In the genomic region with DNA sequence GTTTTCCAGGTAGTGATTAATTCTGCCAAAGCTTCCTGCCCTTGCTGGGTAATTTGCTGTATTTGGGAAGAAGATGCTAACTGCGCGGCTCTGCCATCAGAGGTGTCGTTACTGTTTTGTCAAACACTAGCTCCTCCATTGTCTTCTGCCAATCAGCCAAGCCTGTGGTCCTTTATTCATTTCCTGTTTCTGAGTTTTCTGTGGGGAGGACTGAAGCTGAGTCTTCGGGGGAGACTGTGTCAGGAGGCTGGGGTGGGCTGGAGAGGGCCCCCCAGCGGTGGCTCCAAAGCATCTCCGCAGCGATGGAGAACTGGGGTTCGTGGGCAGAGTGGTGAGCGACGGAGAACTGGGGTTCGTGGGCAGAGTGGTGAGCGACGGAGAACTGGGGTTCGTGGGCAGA, we compare ENCODE assay signal across 16 cellular contexts.
DNase-seq lines count a peak whose midpoint lies in the region; ATAC-seq and TF ChIP-seq lines count a peak whose summit lies in the region.
"Had no signal": no experiment of that assay in that cellular context is flagged by ENCODE, and none has a peak within 500 bp of the region (broad histone marks: within the 10 kb centered on the region; RNA-seq: fewer than 3 reads in every experiment).

No MANE protein-coding gene starts in this region.

- H3K27me3 ChIP-seq in thyroid gland: no peaks in the 10 kb centered on the region

- intact Hi-C loops in thyroid gland (cut with DNase I): no loop called here

- no peaks in the 10 kb centered on the region for H3K36me3 ChIP-seq in thyroid gland

- no peak for TF ChIP-seq CTCF in thyroid gland (IDR thresholded peaks at IDR 0.05)

- TF ChIP-seq POLR2A in thyroid gland (IDR thresholded peaks at IDR 0.05): no peak

- no peak overlapping the region for H3K4me3 ChIP-seq in thyroid gland (replicated peaks in 1 of 3)
- H3K4me3 ChIP-seq: K562 had no signal

- H3K9me3 Mint-ChIP-seq in stimulated activated naive CD8-positive, alpha-beta T cell treated with anti-CD3 and anti-CD28 coated beads, Interleukin-15, amount 100 ng/mL, for 72 hours: no peaks in the 10 kb centered on the region
- H3K9me3 Mint-ChIP-seq in activated naive CD8-positive, alpha-beta T cell treated with anti-CD3 and anti-CD28 coated beads, Interleukin-2, amount 50 U/mL, for 24 hours: no peaks in the 10 kb centered on the region
- H3K9me3 Mint-ChIP-seq in naive thymus-derived CD8-positive, alpha-beta T cell: no peaks in the 10 kb centered on the region
- H3K9me3 Mint-ChIP-seq: CD4-positive, alpha-beta T cell had no signal

- peaks cover 6% of the 10 kb centered on the region for H3K4me1 Mint-ChIP-seq in stimulated activated naive CD8-positive, alpha-beta T cell treated with anti-CD3 and anti-CD28 coated beads, Interleukin-15, amount 100 ng/mL, for 72 hours
- peaks cover 3% of the 10 kb centered on the region for H3K4me1 Mint-ChIP-seq in activated naive CD8-positive, alpha-beta T cell treated with anti-CD3 and anti-CD28 coated beads, Interleukin-2, amount 50 U/mL, for 24 hours
- peaks cover 0 to 7% (median 4%) of the 10 kb centered on the region in 4 donors for H3K4me1 Mint-ChIP-seq in naive thymus-derived CD8-positive, alpha-beta T cell

- H3K9me3 ChIP-seq in thyroid gland: no peaks in the 10 kb centered on the region

- peak overlapping the region; percentile 50 to 68 for H3K4me3 Mint-ChIP-seq in stimulated activated naive CD8-positive, alpha-beta T cell treated with anti-CD3 and anti-CD28 coated beads, Interleukin-15, amount 100 ng/mL, for 72 hours
- H3K4me3 Mint-ChIP-seq in activated naive CD8-positive, alpha-beta T cell treated with anti-CD3 and anti-CD28 coated beads, Interleukin-2, amount 50 U/mL, for 24 hours: peak overlapping the region; percentile 15
- peak overlapping the region; percentile 32 to 83 (median 77) for H3K4me3 Mint-ChIP-seq in naive thymus-derived CD8-positive, alpha-beta T cell
- H3K4me3 Mint-ChIP-seq: CD4-positive, alpha-beta T cell had no signal

- H3K36me3 Mint-ChIP-seq in activated naive CD8-positive, alpha-beta T cell treated with anti-CD3 and anti-CD28 coated beads, Interleukin-2, amount 50 U/mL, for 24 hours (ENCODE audit: low read depth): no peaks in the 10 kb centered on the region
- H3K36me3 Mint-ChIP-seq in naive thymus-derived CD8-positive, alpha-beta T cell: no peaks in the 10 kb centered on the region

- H3K27ac ChIP-seq in thyroid gland: peak overlapping the region in 2 of 3 donors; percentile 7 to 63

- H3K27me3 Mint-ChIP-seq in stimulated activated naive CD8-positive, alpha-beta T cell treated with anti-CD3 and anti-CD28 coated beads, Interleukin-15, amount 100 ng/mL, for 72 hours: no peaks in the 10 kb centered on the region
- H3K27me3 Mint-ChIP-seq in activated naive CD8-positive, alpha-beta T cell treated with anti-CD3 and anti-CD28 coated beads, Interleukin-2, amount 50 U/mL, for 24 hours: peaks cover 6% of the 10 kb centered on the region
- H3K27me3 Mint-ChIP-seq in naive thymus-derived CD8-positive, alpha-beta T cell: peaks cover 0 to 14% (median 4%) of the 10 kb centered on the region in 5 donors

- no peak for DNase-seq in stimulated activated naive CD8-positive, alpha-beta T cell treated with anti-CD3 and anti-CD28 coated beads, Interleukin-15, amount 100 ng/mL, for 72 hours
- no peak for DNase-seq in stimulated activated naive CD8-positive, alpha-beta T cell treated with anti-CD3 and anti-CD28 coated beads, Interleukin-15, Interleukin-2, amounts not matched to agents 100 U/mL and 50 U/mL, for 24 hours
- no peak for DNase-seq in activated naive CD8-positive, alpha-beta T cell treated with anti-CD3 and anti-CD28 coated beads, Interleukin-2, amount 50 U/mL, for 24 hours
- no peak for DNase-seq in naive thymus-derived CD8-positive, alpha-beta T cell
- DNase-seq in thyroid gland: no peak
- no peak for DNase-seq in NOMO-1 treated with dmso at 0.1 percent for 144 hours (lab: John Stamatoyannopoulos, UW; ENCODE audit: unreplicated experiment)
- no peak for DNase-seq in cerebellar cortex (ENCODE audit: low spot score)
- DNase-seq in effector CD8-positive, alpha-beta T cell (lab: John Stamatoyannopoulos, UW): no peak
- DNase-seq: CD4-positive, alpha-beta T cell; DMS153; NCI-H1105; NCI-H187; NCI-H2107; NCI-H345; NCI-H526 had no signal

- peaks cover 28 to 41% of the 10 kb centered on the region in 2 donors for H3K4me1 ChIP-seq in thyroid gland

- ATAC-seq in stimulated activated naive CD8-positive, alpha-beta T cell treated with anti-CD3 and anti-CD28 coated beads, Interleukin-15, amount 100 ng/mL, for 72 hours: no peak
- no peak for ATAC-seq in stimulated activated naive CD8-positive, alpha-beta T cell treated with anti-CD3 and anti-CD28 coated beads, Interleukin-15, Interleukin-2, amounts not matched to agents 100 U/mL and 50 U/mL, for 24 hours
- no peak for ATAC-seq in activated naive CD8-positive, alpha-beta T cell treated with anti-CD3 and anti-CD28 coated beads, Interleukin-2, amount 50 U/mL, for 24 hours
- ATAC-seq in naive thymus-derived CD8-positive, alpha-beta T cell: peak; percentile 46 to 50
- ATAC-seq: K562 had no signal

- peak overlapping the region; percentile 50 to 64 for H3K27ac Mint-ChIP-seq in stimulated activated naive CD8-positive, alpha-beta T cell treated with anti-CD3 and anti-CD28 coated beads, Interleukin-15, amount 100 ng/mL, for 72 hours
- no peak overlapping the region for H3K27ac Mint-ChIP-seq in activated naive CD8-positive, alpha-beta T cell treated with anti-CD3 and anti-CD28 coated beads, Interleukin-2, amount 50 U/mL, for 24 hours
- H3K27ac Mint-ChIP-seq in naive thymus-derived CD8-positive, alpha-beta T cell: peak overlapping the region in 6 of 10 donors; percentile 22 to 86 (median 77)
- H3K27ac Mint-ChIP-seq: CD4-positive, alpha-beta T cell had no signal

- WGBS in thyroid gland, 2 donors: 60 to 68% methylated on average over 12 to 14 of the region's 14 CpGs

- POLR2A ChIA-PET in naive thymus-derived CD8-positive, alpha-beta T cell (lab: Charles Lee): interaction anchor here (1.1 kb wide), 1 partner anchor 80 kb away, joined by 3 read pairs; no protein-coding TSS in a partner anchor

Comparison
In these comparisons a context has a peak if more than half of its experiments do, and no peak if none do; other contexts are left out.
1. ATAC-seq: peak in naive thymus-derived CD8-positive, alpha-beta T cell (2 of 2); none in stimulated activated naive CD8-positive, alpha-beta T cell treated with anti-CD3 and anti-CD28 coated beads, Interleukin-15, amount 100 ng/mL, for 72 hours (single experiment), stimulated activated naive CD8-positive, alpha-beta T cell treated with anti-CD3 and anti-CD28 coated beads, Interleukin-15, Interleukin-2, amounts not matched to agents 100 U/mL and 50 U/mL, for 24 hours (single experiment) and activated naive CD8-positive, alpha-beta T cell treated with anti-CD3 and anti-CD28 coated beads, Interleukin-2, amount 50 U/mL, for 24 hours (single experiment).
2. H3K4me3 Mint-ChIP-seq: peak in every context shown above with its lines; median percentile 77 in naive thymus-derived CD8-positive, alpha-beta T cell; 59 in stimulated activated naive CD8-positive, alpha-beta T cell treated with anti-CD3 and anti-CD28 coated beads, Interleukin-15, amount 100 ng/mL, for 72 hours; 15 in activated naive CD8-positive, alpha-beta T cell treated with anti-CD3 and anti-CD28 coated beads, Interleukin-2, amount 50 U/mL, for 24 hours.